ENCODE assay signal across 10 cellular contexts in the genomic region with DNA sequence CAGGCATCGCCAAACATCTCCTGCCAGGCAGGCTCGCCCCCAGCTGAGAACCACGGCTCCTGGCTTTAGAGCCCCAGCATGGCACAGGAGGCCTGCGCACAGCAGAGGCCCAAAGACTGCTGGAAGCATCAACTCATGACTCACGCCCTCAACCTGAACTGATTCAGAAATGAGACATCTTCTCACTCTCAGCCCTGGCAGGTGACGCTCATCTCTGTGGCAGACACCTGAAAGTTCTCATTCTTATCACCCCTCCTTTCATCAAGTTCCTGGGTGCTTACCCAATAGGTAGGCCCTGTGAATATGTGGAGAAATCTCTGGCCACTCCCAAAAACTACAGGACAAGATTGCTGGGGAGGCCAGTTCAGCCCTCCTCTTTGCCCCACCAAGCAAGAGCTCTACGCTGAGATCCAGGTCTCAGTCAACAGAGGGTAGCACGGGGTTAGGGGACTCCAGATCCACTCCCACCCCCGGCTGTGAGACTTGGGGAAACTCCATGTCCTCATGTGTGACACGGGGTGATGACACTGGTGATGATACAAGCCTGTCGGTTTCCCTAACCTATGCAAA. TPM values are rescaled to one million over a fixed set of nuclear protein-coding genes. Genes with fewer than 3 reads are reported as not detected.
DNase-seq lines count a peak whose midpoint lies in the region; ATAC-seq, FAIRE-seq and TF ChIP-seq lines count a peak whose summit lies in the region.
"Had no signal": no experiment of that assay in that cellular context is flagged by ENCODE, and none has a peak within 500 bp of the region (broad histone marks: within the 10 kb centered on the region; RNA-seq: fewer than 3 reads in every experiment).

No MANE protein-coding gene starts in this region.

- no peaks in the 10 kb centered on the region for H3K27me3 ChIP-seq in HepG2 (ENCODE audit: control insufficient read depth in 1 of 2, insufficient read depth in 2 of 2, low read length in 2 of 2)
- no peaks in the 10 kb centered on the region for H3K27me3 ChIP-seq in psoas muscle (ENCODE audit: insufficient read depth in 3 of 3, low read length in 2 of 3)

- DNase-seq in NCI-H2081 (lab: John Stamatoyannopoulos, UW) (peak; percentile 73 to 87), NCI-H2081 treated with DMSO at 0.1 percent for 48 hours (lab: John Stamatoyannopoulos, UW) (no peak), HepG2 (ENCODE audit: low spot score) (no peak), psoas muscle (no peak), NCI-H187 (lab: John Stamatoyannopoulos, UW) (no peak), Ammon's horn (ENCODE audit: low spot score) (no peak)
- DNase-seq in activated CD8-positive, alpha-beta memory T cell treated with anti-CD3 and anti-CD28 coated beads, Interleukin-2, amount 10 ng/mL, durations not matched to agents 7 days and 5 days: peak; percentile 85

- no TSS peak for BruUV-seq in HepG2 (replicated peaks; lab: Mats Ljungman, UMichigan)

- H3K27ac ChIP-seq in HepG2 (ENCODE audit: extremely low read length, insufficient read depth, low read length) (no peak overlapping the region), psoas muscle (no peak overlapping the region)
- H3K27ac ChIP-seq: VCaP had no signal

- no peak for TF ChIP-seq POLR2A in HepG2 (IDR thresholded peaks at IDR 0.05; ENCODE audit: insufficient read depth in 1 of 2, low read depth in 2 of 2, low read length in 2 of 2)

- H3K36me3 Mint-ChIP-seq in activated CD8-positive, alpha-beta memory T cell treated with anti-CD3 and anti-CD28 coated beads, Interleukin-2, amount 10 ng/mL, durations not matched to agents 7 days and 5 days: peaks cover 28% of the 10 kb centered on the region

- H3K4me1 ChIP-seq in HepG2 (ENCODE audit: insufficient read depth, low read length) (peaks cover 22% of the 10 kb centered on the region), psoas muscle (peaks cover 31% of the 10 kb centered on the region)

- peak overlapping the region; percentile 94 for H3K27ac Mint-ChIP-seq in activated CD8-positive, alpha-beta memory T cell treated with anti-CD3 and anti-CD28 coated beads, Interleukin-2, amount 10 ng/mL, durations not matched to agents 7 days and 5 days

- H3K9me3 Mint-ChIP-seq in activated CD8-positive, alpha-beta memory T cell treated with anti-CD3 and anti-CD28 coated beads, Interleukin-2, amount 10 ng/mL, durations not matched to agents 7 days and 5 days (ENCODE audit: low read depth): no peaks in the 10 kb centered on the region

- H3K4me1 Mint-ChIP-seq in activated CD8-positive, alpha-beta memory T cell treated with anti-CD3 and anti-CD28 coated beads, Interleukin-2, amount 10 ng/mL, durations not matched to agents 7 days and 5 days: peaks cover 94% of the 10 kb centered on the region

- H3K36me3 ChIP-seq in HepG2 (replicated peaks in 1 of 2; ENCODE audit: control insufficient read depth in 1 of 2, insufficient read depth in 2 of 2, low read length in 2 of 2) (0 out of 5 replicates have a peak, but pooled peaks cover 0 to 2% of the 10 kb centered on the region in 2 experiments), psoas muscle (ENCODE audit: insufficient read depth in 1 of 2, low read depth in 1 of 2) (no peaks in the 10 kb centered on the region)

- H2AFZ ChIP-seq in HepG2 (ENCODE audit: low read length): no peak overlapping the region

- H3K4me3 Mint-ChIP-seq in activated CD8-positive, alpha-beta memory T cell treated with anti-CD3 and anti-CD28 coated beads, Interleukin-2, amount 10 ng/mL, durations not matched to agents 7 days and 5 days: peak overlapping the region; percentile 52

- no peak for TF ChIP-seq RAD21 in HepG2 (CRISPR knock-in tag; IDR thresholded peaks at IDR 0.05)

- peak; percentile 79 for ATAC-seq in HG03432 (IDR thresholded peaks at IDR 0.05; ENCODE audit: unreplicated experiment)
- peak; percentile 78 for ATAC-seq in activated CD8-positive, alpha-beta memory T cell treated with anti-CD3 and anti-CD28 coated beads, Interleukin-2, amount 10 ng/mL, durations not matched to agents 7 days and 5 days
- ATAC-seq in HepG2: no peak
- ATAC-seq in psoas muscle: no peak

- H3K9ac ChIP-seq in HepG2 (ENCODE audit: insufficient read depth, low read depth, low read length): no peak overlapping the region

- CTCF ChIA-PET in activated CD8-positive, alpha-beta memory T cell treated with anti-CD3 and anti-CD28 coated beads, Interleukin-2, amount 10 ng/mL, durations not matched to agents 7 days and 5 days (lab: Charles Lee): interaction anchor here (1.0 to 1.5 kb wide), 3 partner anchors 8 to 64 kb away, joined by 3 to 6 read pairs (median 4); no protein-coding TSS in a partner anchor
- CTCF ChIA-PET in HepG2 (lab: Yijun Ruan, JAX; ENCODE audit: low intra/inter-chr PET ratio, low total read pairs): no interaction called here

- no peak for TF ChIP-seq EP300 in HepG2 (IDR thresholded peaks at IDR 0.05; ENCODE audit: low read depth in 2 of 2, low read length in 2 of 2)
- TF ChIP-seq EP300 in HepG2 (CRISPR knock-in tag; IDR thresholded peaks at IDR 0.05; ENCODE audit: borderline replicate concordance): no peak

- H4K20me1 ChIP-seq in HepG2 (ENCODE audit: insufficient read depth, low read length): no peaks in the 10 kb centered on the region

- in situ Hi-C loops in HepG2 (cut with HindIII; ENCODE audit: extremely low pct_ligation_motif_present, low pct_unique_long_range_greater_than_20kb): no loop called here

- H3K4me3 ChIP-seq in HepG2 (replicated peaks in 1 of 3; ENCODE audit: insufficient read depth in 1 of 3, low read depth in 2 of 3, low read length in 3 of 3) (no peak overlapping the region), psoas muscle (no peak overlapping the region)

- no peaks in the 10 kb centered on the region for H3K27me3 Mint-ChIP-seq in activated CD8-positive, alpha-beta memory T cell treated with anti-CD3 and anti-CD28 coated beads, Interleukin-2, amount 10 ng/mL, durations not matched to agents 7 days and 5 days

- WGBS in HepG2 (ENCODE audit: low lambda C conversion rate): 96% methylated on average over 11 of the region's 11 CpGs
- 83 to 97% (median 94%) methylated on average over 11 of the region's 11 CpGs for WGBS in psoas muscle, 3 donors

- TF ChIP-seq CTCF in HepG2 (CRISPR knock-in tag; IDR thresholded peaks at IDR 0.05) (no peak), psoas muscle (IDR thresholded peaks at IDR 0.05) (no peak)

- POLR2A ChIA-PET in HepG2 (lab: Yijun Ruan, JAX): no interaction called here

- intact Hi-C loops in HepG2 (cut with micrococcal nuclease; ENCODE audit: unreplicated experiment) (no loop called here), psoas muscle (cut with DNase I) (no loop called here)

- no peak overlapping the region for H3K4me2 ChIP-seq in HepG2 (ENCODE audit: low read depth, low read length)

- H3K79me2 ChIP-seq in HepG2 (ENCODE audit: insufficient read depth, low read length): no peaks in the 10 kb centered on the region

- H3K9me3 ChIP-seq in HepG2 (ENCODE audit: low read length) (no peaks in the 10 kb centered on the region), psoas muscle (no peaks in the 10 kb centered on the region)

- no peak for FAIRE-seq in HepG2 (lab: Jason Lieb, UNC)
- FAIRE-seq: A204.1 had no signal

TF ChIP-seq in HepG2, 621 proteins besides CTCF, POLR2A, EP300 and RAD21 (continues in another document):
- TF ChIP-seq, protein P1, sequence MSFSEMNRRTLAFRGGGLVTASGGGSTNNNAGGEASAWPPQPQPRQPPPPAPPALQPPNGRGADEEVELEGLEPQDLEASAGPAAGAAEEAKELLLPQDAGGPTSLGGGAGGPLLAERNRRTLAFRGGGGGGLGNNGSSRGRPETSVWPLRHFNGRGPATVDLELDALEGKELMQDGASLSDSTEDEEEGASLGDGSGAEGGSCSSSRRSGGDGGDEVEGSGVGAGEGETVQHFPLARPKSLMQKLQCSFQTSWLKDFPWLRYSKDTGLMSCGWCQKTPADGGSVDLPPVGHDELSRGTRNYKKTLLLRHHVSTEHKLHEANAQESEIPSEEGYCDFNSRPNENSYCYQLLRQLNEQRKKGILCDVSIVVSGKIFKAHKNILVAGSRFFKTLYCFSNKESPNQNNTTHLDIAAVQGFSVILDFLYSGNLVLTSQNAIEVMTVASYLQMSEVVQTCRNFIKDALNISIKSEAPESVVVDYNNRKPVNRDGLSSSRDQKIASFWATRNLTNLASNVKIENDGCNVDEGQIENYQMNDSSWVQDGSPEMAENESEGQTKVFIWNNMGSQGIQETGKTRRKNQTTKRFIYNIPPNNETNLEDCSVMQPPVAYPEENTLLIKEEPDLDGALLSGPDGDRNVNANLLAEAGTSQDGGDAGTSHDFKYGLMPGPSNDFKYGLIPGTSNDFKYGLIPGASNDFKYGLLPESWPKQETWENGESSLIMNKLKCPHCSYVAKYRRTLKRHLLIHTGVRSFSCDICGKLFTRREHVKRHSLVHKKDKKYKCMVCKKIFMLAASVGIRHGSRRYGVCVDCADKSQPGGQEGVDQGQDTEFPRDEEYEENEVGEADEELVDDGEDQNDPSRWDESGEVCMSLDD (CRISPR knock-in tag; IDR thresholded peaks at IDR 0.05; ENCODE audit: borderline replicate concordance): no peak

RNA-seq across cellular contexts. Expression of a gene that starts 11.3 kb away (rescaled TPM):
- 10 to 100 TPM; 39.9 to 59.0 TPM for total RNA-seq in activated CD8-positive, alpha-beta memory T cell treated with anti-CD3 and anti-CD28 coated beads, Interleukin-2, amount 10 ng/mL, durations not matched to agents 7 days and 5 days
- total RNA-seq in HepG2 (2016; rRNA removed; fragmentation: Illumina TruSeq; extraction: Trizol): 3.3 and 8.0 TPM in 2 replicates
- 4.1 and 4.9 TPM in 2 replicates for total RNA-seq in HepG2 (2016; cell fraction: cytosol; rRNA removed; fragmentation: Illumina TruSeq; extraction: Trizol; ENCODE audit: low read depth)
- total RNA-seq in HepG2 (2016; cell fraction: insoluble cytoplasmic fraction; rRNA removed; fragmentation: Illumina TruSeq; extraction: Trizol): 2.6 and 7.7 TPM in 2 replicates
- total RNA-seq in HepG2 (2016; cell fraction: membrane; rRNA removed; fragmentation: Illumina TruSeq; extraction: Trizol): 4.2 TPM in 2 replicates
- total RNA-seq in HepG2 (2016; cell fraction: nucleus; rRNA removed; fragmentation: Illumina TruSeq; extraction: Trizol): 8.5 and 9.9 TPM in 2 replicates
- 1.9 TPM in 2 replicates for polyA plus RNA-seq in HepG2 (2011; rRNA removed)
- 0.85 and 1.7 TPM in 2 replicates for polyA plus RNA-seq in HepG2 (2011; cell fraction: cytosol; rRNA removed)
- 6.8 and 7.7 TPM in 2 replicates for polyA plus RNA-seq in HepG2 (2011; cell fraction: nucleus; rRNA removed)
- 5.7 and 6.1 TPM in 2 replicates for polyA plus RNA-seq in HepG2 (2012)
- 0.31 and 0.43 TPM in 2 replicates for polyA plus RNA-seq in HepG2 (2016; cell fraction: cytosol; fragmentation: Illumina TruSeq; extraction: Trizol; ENCODE audit: low read depth)
- 7.2 and 8.9 TPM in 2 replicates for polyA plus RNA-seq in HepG2 (2016; cell fraction: insoluble cytoplasmic fraction; fragmentation: Illumina TruSeq; extraction: Trizol; ENCODE audit: low read depth)
- 1.2 and 1.4 TPM in 2 replicates for polyA plus RNA-seq in HepG2 (2016; cell fraction: membrane; fragmentation: Illumina TruSeq; extraction: Trizol; ENCODE audit: low read depth)
- 11.5 and 12.3 TPM in 2 replicates for polyA plus RNA-seq in HepG2 (2016; cell fraction: nucleus; fragmentation: Illumina TruSeq; extraction: Trizol; ENCODE audit: insufficient read depth, low read depth)
- 3.3 TPM in 1 of 2 replicates, not detected in the other for polyA minus RNA-seq in HepG2 (2011; rRNA and poly(A)+ RNA removed; ENCODE audit: low replicate concordance)
- polyA minus RNA-seq in HepG2 (2011; cell fraction: cytosol; rRNA and poly(A)+ RNA removed): 4.3 and 5.8 TPM in 2 replicates
- 7.7 and 8.2 TPM in 2 replicates for polyA minus RNA-seq in HepG2 (2011; cell fraction: nucleus; rRNA and poly(A)+ RNA removed)
- 1 to 10 TPM in 3 of 4 donors, under 1 TPM in 1; 0.64 to 3.1 (median 2.1) TPM for total RNA-seq in psoas muscle
- under 1 TPM; 0.18 to 0.64 (median 0.48) TPM for polyA plus RNA-seq in psoas muscle

Comparison
In these comparisons a context has a peak if more than half of its experiments do, and no peak if none do; other contexts are left out.
1. DNase-seq: peak in NCI-H2081 (2 of 2) and activated CD8-positive, alpha-beta memory T cell treated with anti-CD3 and anti-CD28 coated beads, Interleukin-2, amount 10 ng/mL, durations not matched to agents 7 days and 5 days (single experiment); none in NCI-H2081 treated with DMSO at 0.1 percent for 48 hours (single experiment), HepG2 (single experiment), psoas muscle (0 of 2), NCI-H187 (0 of 2) and Ammon's horn (single experiment).
2. ATAC-seq: peak in HG03432 (single experiment) and activated CD8-positive, alpha-beta memory T cell treated with anti-CD3 and anti-CD28 coated beads, Interleukin-2, amount 10 ng/mL, durations not matched to agents 7 days and 5 days (single experiment); none in HepG2 (single experiment) and psoas muscle (0 of 4).